Comparison of ENCODE assay signal across 22 cellular contexts in the genomic region with DNA sequence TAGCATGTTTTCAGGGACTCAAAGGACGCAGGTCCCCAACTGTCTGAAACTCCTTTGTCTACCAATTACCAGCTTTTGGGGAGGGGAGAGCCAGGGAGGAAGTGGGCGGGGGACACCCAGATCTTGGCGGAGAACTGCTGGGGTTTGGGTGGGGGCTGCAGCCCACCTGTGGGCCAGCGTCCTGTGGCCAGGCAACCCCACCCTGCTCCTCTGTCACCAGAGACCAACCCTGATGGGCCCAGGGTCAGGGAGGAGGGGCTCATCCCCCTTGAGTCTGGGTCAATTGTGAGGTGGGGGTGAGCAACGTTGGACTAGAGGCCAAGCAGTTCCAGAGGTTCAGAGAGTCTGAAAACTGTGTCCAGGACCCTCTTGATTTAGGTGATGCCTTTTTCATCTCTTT.
A peak's percentile ranks its signal among the peaks of the same experiment; 100 is the strongest.
DNase-seq lines count a peak whose midpoint lies in the region; ATAC-seq and TF ChIP-seq lines count a peak whose summit lies in the region.
"Had no signal": no experiment of that assay in that cellular context is flagged by ENCODE, and none has a peak within 500 bp of the region (broad histone marks: within the 10 kb centered on the region; RNA-seq: fewer than 3 reads in every experiment).

No MANE protein-coding gene starts in this region.

- no peak for DNase-seq in CD4-positive, alpha-beta memory T cell
- no peak for DNase-seq in naive thymus-derived CD4-positive, alpha-beta T cell
- DNase-seq in head of caudate nucleus (no peak), glomerular visceral epithelial cell (ENCODE audit: extremely low spot score) (no peak), MCF 10A (ENCODE audit: unreplicated experiment) (no peak)
- DNase-seq: NCI-H1092, NCI-H1417 treated with DMSO at 0.1 percent for 48 hours, NCI-H1694 treated with DMSO at 0.1 percent for 48 hours, NCI-H2081 treated with DMSO at 0.1 percent for 48 hours, NCI-H2171, NCI-H226, SHP77 had no signal

- H4K20me1 ChIP-seq in BLaER1 (peaks cover 12% of the 10 kb centered on the region), Loucy (ENCODE audit: insufficient read depth, low read length, poor library complexity, severe bottlenecking) (no peaks in the 10 kb centered on the region)

- H3K4me1 ChIP-seq in BLaER1 (peaks cover 44% of the 10 kb centered on the region), Loucy (ENCODE audit: insufficient read depth, low read length, poor library complexity, severe bottlenecking) (peaks cover 49% of the 10 kb centered on the region)
- peaks cover 30% of the 10 kb centered on the region for H3K4me1 ChIP-seq in CD4-positive, alpha-beta memory T cell (ENCODE audit: insufficient read depth, low read length)
- H3K4me1 ChIP-seq in naive thymus-derived CD4-positive, alpha-beta T cell (ENCODE audit: control insufficient read depth in 2 of 2, insufficient read depth in 2 of 2, low read length in 2 of 2): peaks cover 20 to 31% of the 10 kb centered on the region in 2 donors
- H3K4me1 ChIP-seq: A549 had no signal

- no peaks in the 10 kb centered on the region for H3K9me2 ChIP-seq in Loucy (replicated peaks; ENCODE audit: low read depth, low read length)

- peaks cover 0 to 2% (median 0%) of the 10 kb centered on the region in 8 donors for H3K9me3 Mint-ChIP-seq in CD4-positive, alpha-beta memory T cell
- no peaks in the 10 kb centered on the region for H3K9me3 Mint-ChIP-seq in naive thymus-derived CD4-positive, alpha-beta T cell
- no peaks in the 10 kb centered on the region for H3K9me3 Mint-ChIP-seq in MCF 10A (ENCODE audit: unreplicated experiment)
- H3K9me3 Mint-ChIP-seq: CD14-positive monocyte had no signal

- peak overlapping the region; percentile 93 for H3K4me2 ChIP-seq in BLaER1
- H3K4me2 ChIP-seq in Loucy (ENCODE audit: low read depth, low read length, poor library complexity, severe bottlenecking): peak overlapping the region; percentile 76
- H3K4me2 ChIP-seq: A549, KMS-11 had no signal

- H3K27me3 ChIP-seq in BLaER1 (peaks cover 44% of the 10 kb centered on the region), Loucy (ENCODE audit: insufficient read depth, low read length, poor library complexity, severe bottlenecking) (no peaks in the 10 kb centered on the region)
- no peaks in the 10 kb centered on the region for H3K27me3 ChIP-seq in CD4-positive, alpha-beta memory T cell (ENCODE audit: insufficient read depth, low read length)
- H3K27me3 ChIP-seq in naive thymus-derived CD4-positive, alpha-beta T cell (ENCODE audit: control insufficient read depth in 2 of 2, insufficient read depth in 2 of 2, low read length in 2 of 2): no peaks in the 10 kb centered on the region

- H3K4me1 Mint-ChIP-seq in CD4-positive, alpha-beta memory T cell: peaks cover 13 to 33% (median 22%) of the 10 kb centered on the region in 4 donors
- peaks cover 13 to 34% (median 24%) of the 10 kb centered on the region in 7 donors for H3K4me1 Mint-ChIP-seq in naive thymus-derived CD4-positive, alpha-beta T cell
- no peaks in the 10 kb centered on the region for H3K4me1 Mint-ChIP-seq in MCF 10A (ENCODE audit: insufficient read depth, unreplicated experiment)

- H3K9ac ChIP-seq in BLaER1: no peak overlapping the region
- H3K9ac ChIP-seq in Loucy (ENCODE audit: low read depth, low read length, poor library complexity, severe bottlenecking): peak overlapping the region; percentile 89
- H3K9ac ChIP-seq: KMS-11 had no signal

- intact Hi-C loops in CD4-positive, alpha-beta memory T cell (cut with micrococcal nuclease): loop anchor here (10.0 kb wide), 1 partner anchor 222 kb away; no protein-coding TSS in a partner anchor
- intact Hi-C loops in naive thymus-derived CD4-positive, alpha-beta T cell (cut with micrococcal nuclease): no loop called here
- intact Hi-C loops in head of caudate nucleus (cut with DNase I) (no loop called here), MCF 10A (cut with micrococcal nuclease) (no loop called here)

- peaks cover 11% of the 10 kb centered on the region for H3K9me3 ChIP-seq in BLaER1
- no peaks in the 10 kb centered on the region for H3K9me3 ChIP-seq in CD4-positive, alpha-beta memory T cell (ENCODE audit: control insufficient read depth in 1 of 2, low read length in 2 of 2)
- H3K9me3 ChIP-seq in Loucy (ENCODE audit: insufficient read depth, low read depth, low read length): no peaks in the 10 kb centered on the region
- H3K9me3 ChIP-seq in naive thymus-derived CD4-positive, alpha-beta T cell (ENCODE audit: control insufficient read depth in 2 of 3, low read length in 3 of 3): no peaks in the 10 kb centered on the region
- H3K9me3 ChIP-seq: A549 had no signal

- no peak overlapping the region for H3K27ac Mint-ChIP-seq in CD4-positive, alpha-beta memory T cell
- peak overlapping the region in 3 of 9 donors; percentile 46 to 82 (median 67) for H3K27ac Mint-ChIP-seq in naive thymus-derived CD4-positive, alpha-beta T cell
- H3K27ac Mint-ChIP-seq in MCF 10A (ENCODE audit: low read depth, unreplicated experiment): no peak overlapping the region
- H3K27ac Mint-ChIP-seq: CD14-positive monocyte, IgD-negative memory B cell had no signal

- no peak overlapping the region for H3K27ac ChIP-seq in BLaER1
- H3K27ac ChIP-seq in CD4-positive, alpha-beta memory T cell (ENCODE audit: low read depth, low read length): no peak overlapping the region
- no peak overlapping the region for H3K27ac ChIP-seq in naive thymus-derived CD4-positive, alpha-beta T cell (ENCODE audit: low read depth, low read length)
- H3K27ac ChIP-seq: A549, KMS-11, RWPE1 had no signal

- POLR2A ChIA-PET in CD4-positive, alpha-beta memory T cell (lab: Charles Lee; ENCODE audit: partially characterized antibody): no interaction called here
- POLR2A ChIA-PET in naive thymus-derived CD4-positive, alpha-beta T cell (lab: Charles Lee): no interaction called here
- POLR2A ChIA-PET in MCF 10A (lab: Yijun Ruan, JAX): no interaction called here

- peaks cover 35% of the 10 kb centered on the region for H3K79me2 ChIP-seq in Loucy (ENCODE audit: insufficient read depth, low read length)

- no TSS peak for BruUV-seq in MCF 10A (replicated peaks; lab: Mats Ljungman, UMichigan)

- H3K36me3 ChIP-seq in BLaER1 (no peaks in the 10 kb centered on the region), Loucy (ENCODE audit: insufficient read depth, low read length) (no peaks in the 10 kb centered on the region)
- H3K36me3 ChIP-seq in CD4-positive, alpha-beta memory T cell (ENCODE audit: insufficient read depth, low read length): no peaks in the 10 kb centered on the region
- H3K36me3 ChIP-seq in naive thymus-derived CD4-positive, alpha-beta T cell (ENCODE audit: control insufficient read depth in 2 of 3, insufficient read depth in 3 of 3, low read length in 3 of 3): no peaks in the 10 kb centered on the region

- no peak overlapping the region for H3K4me3 ChIP-seq in BLaER1
- H3K4me3 ChIP-seq in CD4-positive, alpha-beta memory T cell (ENCODE audit: low read length in 2 of 2): no peak overlapping the region
- H3K4me3 ChIP-seq in Loucy (ENCODE audit: low read length, poor library complexity, severe bottlenecking): peak overlapping the region; percentile 72
- H3K4me3 ChIP-seq in naive thymus-derived CD4-positive, alpha-beta T cell (ENCODE audit: low read length): no peak overlapping the region
- H3K4me3 ChIP-seq: A549, GM12878 had no signal

- CTCF ChIA-PET in CD4-positive, alpha-beta memory T cell (lab: Charles Lee; ENCODE audit: partially characterized antibody): no interaction called here
- CTCF ChIA-PET in naive thymus-derived CD4-positive, alpha-beta T cell (lab: Charles Lee): interaction anchor here (1.0 kb wide), 1 partner anchor 20 kb away, joined by 5 read pairs; no protein-coding TSS in a partner anchor
- CTCF ChIA-PET in MCF 10A (lab: Yijun Ruan, JAX): no interaction called here

- no peak for ATAC-seq in naive thymus-derived CD4-positive, alpha-beta T cell
- no peak for ATAC-seq in GM18520 (IDR thresholded peaks at IDR 0.05; ENCODE audit: unreplicated experiment)
- ATAC-seq: A549, GM12878, Panc1 had no signal

- H3K27me3 Mint-ChIP-seq in CD4-positive, alpha-beta memory T cell: peaks cover 1 to 7% of the 10 kb centered on the region in 2 donors
- H3K27me3 Mint-ChIP-seq in naive thymus-derived CD4-positive, alpha-beta T cell: peaks cover 0 to 33% (median 0%) of the 10 kb centered on the region in 5 donors
- peaks cover 18% of the 10 kb centered on the region for H3K27me3 Mint-ChIP-seq in MCF 10A (ENCODE audit: insufficient read depth, unreplicated experiment)

- TF ChIP-seq CTCF in Loucy (conservative IDR thresholded peaks at IDR 0.05; ENCODE audit: low read length) (no peak), MCF 10A (IDR thresholded peaks at IDR 0.05; ENCODE audit: unreplicated experiment) (no peak)

- no peaks in the 10 kb centered on the region for H3K36me3 Mint-ChIP-seq in CD4-positive, alpha-beta memory T cell
- H3K36me3 Mint-ChIP-seq in naive thymus-derived CD4-positive, alpha-beta T cell: no peaks in the 10 kb centered on the region
- H3K36me3 Mint-ChIP-seq in MCF 10A (ENCODE audit: insufficient read depth, unreplicated experiment): peaks cover 6% of the 10 kb centered on the region
- H3K36me3 Mint-ChIP-seq: CD14-positive monocyte, IgD-negative memory B cell had no signal

- peak overlapping the region in 5 of 8 donors; percentile 29 to 90 (median 49) for H3K4me3 Mint-ChIP-seq in CD4-positive, alpha-beta memory T cell
- H3K4me3 Mint-ChIP-seq in naive thymus-derived CD4-positive, alpha-beta T cell: peak overlapping the region in 7 of 10 donors; percentile 21 to 91 (median 78)
- H3K4me3 Mint-ChIP-seq in MCF 10A (ENCODE audit: unreplicated experiment): no peak overlapping the region
- H3K4me3 Mint-ChIP-seq: CD14-positive monocyte, IgD-negative memory B cell had no signal

- peaks cover 10% of the 10 kb centered on the region for H3F3A ChIP-seq in Loucy (ENCODE audit: low read depth)

- H2AFZ ChIP-seq in Loucy (ENCODE audit: low read length): no peak overlapping the region
